1 cellular context compared by ENCODE assay signal in genomic region chr22:37658133-37659065, GRCh38.
A peak's percentile ranks its signal among the peaks of the same experiment; 100 is the strongest.
TF ChIP-seq lines count a peak whose summit lies in the region.

PDXP (plus strand) TSS chr22:37658723; CDS start chr22:37658783, 60 bp downstream.

TF ChIP-seq in HepG2, 621 proteins besides CTCF, POLR2A, EP300 and RAD21 (continued from another document and continues in another):
- TF ChIP-seq HMGXB4 (CRISPR knock-in tag; IDR thresholded peaks at IDR 0.05; ENCODE audit: borderline replicate concordance in 1 of 2, low read depth in 1 of 2) (peak in 1 of 2 experiments; percentile 32; a peak in 2 of 4 replicates), ZBTB4 (CRISPR knock-in tag; IDR thresholded peaks at IDR 0.05; ENCODE audit: borderline replicate concordance) (no peak), PCBP1 (IDR thresholded peaks at IDR 0.05; ENCODE audit: borderline replicate concordance, low read depth, low read length) (no peak), ZFP37 (CRISPR knock-in tag; IDR thresholded peaks at IDR 0.05; ENCODE audit: borderline replicate concordance) (no peak), GZF1 (CRISPR knock-in tag; IDR thresholded peaks at IDR 0.05) (no peak), ZBTB43 (CRISPR knock-in tag; conservative IDR thresholded peaks at IDR 0.05) (0 out of 2 replicates have a peak, but pooled peaks have one; percentile 13), DRAP1 (CRISPR knock-in tag; IDR thresholded peaks at IDR 0.05) (peak; percentile 97), CENPT (CRISPR knock-in tag; IDR thresholded peaks at IDR 0.05; ENCODE audit: low read depth) (no peak), ZNF776 (CRISPR knock-in tag; IDR thresholded peaks at IDR 0.05) (peak; percentile 39; the same call in 1 of the 2 replicates), YEATS2 (CRISPR knock-in tag; IDR thresholded peaks at IDR 0.05; ENCODE audit: borderline replicate concordance) (peak; percentile 48; the same call in 1 of the 2 replicates), ETV6 (CRISPR knock-in tag; conservative IDR thresholded peaks at IDR 0.05) (0 out of 2 replicates have a peak, but pooled peaks have one; percentile 46), ZNF17 (CRISPR knock-in tag; IDR thresholded peaks at IDR 0.05) (no peak), ZNF142 (CRISPR knock-in tag; IDR thresholded peaks at IDR 0.05) (no peak), NCOR1 (IDR thresholded peaks at IDR 0.05; ENCODE audit: borderline replicate concordance, low read length) (peak; percentile 14; the same call in 1 of the 2 replicates), HOXA3 (CRISPR knock-in tag; IDR thresholded peaks at IDR 0.05) (0 out of 2 replicates have a peak, but pooled peaks have one; percentile 46), ZUFSP (CRISPR knock-in tag; IDR thresholded peaks at IDR 0.05; ENCODE audit: borderline replicate concordance) (no peak), ZFP36L1 (CRISPR knock-in tag; IDR thresholded peaks at IDR 0.05) (no peak), ZNF556 (CRISPR knock-in tag; IDR thresholded peaks at IDR 0.05; ENCODE audit: borderline replicate concordance) (peak; percentile 56; the same call in 1 of the 2 replicates), LBX2 (CRISPR knock-in tag; IDR thresholded peaks at IDR 0.05; ENCODE audit: borderline replicate concordance) (peak; percentile 74; the same call in 1 of the 2 replicates), HNRNPLL (IDR thresholded peaks at IDR 0.05; ENCODE audit: low read depth, low read length, poor library complexity, severe bottlenecking) (peak; percentile 65), MYPOP (CRISPR knock-in tag; IDR thresholded peaks at IDR 0.05) (peak; percentile 38), ARNTL (CRISPR knock-in tag; IDR thresholded peaks at IDR 0.05) (no peak), ARNT2 (CRISPR knock-in tag; IDR thresholded peaks at IDR 0.05; ENCODE audit: low read depth) (peak; percentile 92), ZNF281 (CRISPR knock-in tag; IDR thresholded peaks at IDR 0.05; ENCODE audit: borderline replicate concordance) (no peak), FOSL1 (CRISPR knock-in tag; IDR thresholded peaks at IDR 0.05; ENCODE audit: borderline replicate concordance) (no peak), SOX6 (IDR thresholded peaks at IDR 0.05) (no peak), SOX6 (CRISPR knock-in tag; IDR thresholded peaks at IDR 0.05) (peak; percentile 21; the same call in 1 of the 2 replicates), RNF2 (conservative IDR thresholded peaks at IDR 0.05; ENCODE audit: low read depth) (peak; percentile 96), SMAD3 (CRISPR knock-in tag; IDR thresholded peaks at IDR 0.05) (0 out of 2 replicates have a peak, but pooled peaks have one; percentile 46), KAT8 (CRISPR knock-in tag; IDR thresholded peaks at IDR 0.05) (0 out of 2 replicates have a peak, but pooled peaks have one; percentile 33), ZBTB7B (CRISPR knock-in tag; IDR thresholded peaks at IDR 0.05) (no peak), RFX5 (IDR thresholded peaks at IDR 0.05; ENCODE audit: low read depth, low read length) (peak; percentile 98), ZNF143 (CRISPR knock-in tag; IDR thresholded peaks at IDR 0.05) (peak; percentile 76), KDM5B (CRISPR knock-in tag; IDR thresholded peaks at IDR 0.05; ENCODE audit: borderline replicate concordance) (peak; percentile 61; the same call in 1 of the 2 replicates), SCMH1 (CRISPR knock-in tag; IDR thresholded peaks at IDR 0.05; ENCODE audit: borderline replicate concordance) (no peak)
